In the genomic region with DNA sequence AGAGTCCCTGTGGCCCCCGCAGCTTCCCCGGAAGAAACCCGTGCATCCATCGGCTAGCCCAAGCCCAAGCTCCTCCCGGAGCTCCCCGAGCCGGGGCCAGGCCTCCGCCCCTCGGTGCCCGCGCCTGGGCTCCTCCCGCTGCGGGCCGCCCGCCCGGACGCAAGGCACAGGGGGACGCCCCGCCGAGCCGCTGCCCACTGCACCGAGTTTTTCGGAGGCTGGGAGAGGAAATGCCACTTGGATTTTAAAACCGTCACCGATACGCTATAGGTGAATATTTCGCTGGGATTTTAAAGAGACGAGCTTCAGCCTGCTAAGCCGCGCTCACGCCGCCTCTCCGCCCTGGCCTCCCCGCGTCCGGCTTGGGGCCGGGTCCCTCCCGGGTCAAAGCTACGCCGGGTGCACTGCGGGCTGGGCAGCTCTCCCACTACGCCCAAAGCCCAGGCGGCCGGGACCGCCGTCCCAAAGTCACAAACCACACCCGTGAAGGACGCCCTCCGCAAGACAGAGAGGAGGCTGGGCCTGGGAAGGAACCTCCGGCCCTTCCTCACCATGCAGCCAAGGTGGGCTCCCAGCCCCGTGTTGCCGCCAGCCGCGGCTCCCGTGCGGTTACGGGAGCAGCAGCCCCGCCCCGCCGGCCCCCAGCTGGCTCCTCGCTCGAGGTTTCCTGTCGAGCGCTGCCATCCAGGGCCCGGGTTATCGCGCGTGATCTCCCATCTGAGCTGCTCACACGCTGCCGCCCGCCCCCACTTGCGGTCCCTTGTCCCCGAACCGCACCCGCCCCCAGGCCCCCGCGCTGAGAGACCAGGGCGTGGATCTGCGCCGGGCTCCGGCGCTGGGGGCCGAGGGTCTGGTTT, we compare ENCODE assay signal across 8 cellular contexts.
DNase-seq lines count a peak whose midpoint lies in the region; ATAC-seq lines count a peak whose summit lies in the region.

No MANE protein-coding gene starts in this region.

- H3K4me1 Mint-ChIP-seq in activated CD4-positive, alpha-beta memory T cell treated with anti-CD3 and anti-CD28 coated beads, Interleukin-2, amount 10 ng/mL, durations not matched to agents 7 days and 5 days = peaks cover 66% of the 10 kb centered on the region

- H3K4me1 ChIP-seq in mesenchymal stem cell (ENCODE audit: control insufficient read depth, insufficient read depth, low read depth, low read length) = peaks cover 3% of the 10 kb centered on the region

- peak overlapping the region in 1 of 2 experiments; percentile 77 for H3K23ac ChIP-seq in mesenchymal stem cell (ENCODE audit: low read length in 2 of 2)

- no peaks in the 10 kb centered on the region for H3K9me3 Mint-ChIP-seq in activated CD4-positive, alpha-beta memory T cell treated with anti-CD3 and anti-CD28 coated beads, Interleukin-2, amount 10 ng/mL, durations not matched to agents 7 days and 5 days

- H3K14ac ChIP-seq in mesenchymal stem cell (ENCODE audit: low read length in 2 of 2) = peak overlapping the region in 1 of 2 experiments; percentile 73

- peak overlapping the region; percentile 72 to 90 for H3K4me3 ChIP-seq in mesenchymal stem cell (ENCODE audit: insufficient read depth in 1 of 2, low read depth in 1 of 2, low read length in 2 of 2)

- CTCF ChIA-PET in activated CD4-positive, alpha-beta memory T cell treated with anti-CD3 and anti-CD28 coated beads, Interleukin-2, amount 10 ng/mL, durations not matched to agents 7 days and 5 days (lab: Charles Lee) = interaction anchor here (0.5 to 5.4 kb wide), 18 partner anchors 8 to 102 kb away, joined by 3 to 36 read pairs (median 6); partner anchors contain the start of genes CD247 and CREG1

- H2BK5ac ChIP-seq in mesenchymal stem cell (ENCODE audit: low read depth, low read length, poor library complexity, severe bottlenecking) = no peak overlapping the region

- H3K79me1 ChIP-seq in mesenchymal stem cell (replicated peaks; ENCODE audit: low read length, poor library complexity, severe bottlenecking) = no peaks in the 10 kb centered on the region

- peak overlapping the region; percentile 85 to 89 for H3K18ac ChIP-seq in mesenchymal stem cell (ENCODE audit: low read depth in 1 of 2, low read length in 2 of 2)

- H2BK120ac ChIP-seq in mesenchymal stem cell (ENCODE audit: low read depth, low read length) = peak overlapping the region; percentile 39

- H3K27ac Mint-ChIP-seq in activated CD4-positive, alpha-beta memory T cell treated with anti-CD3 and anti-CD28 coated beads, Interleukin-2, amount 10 ng/mL, durations not matched to agents 7 days and 5 days = peak overlapping the region; percentile 48

- H3K4me3 Mint-ChIP-seq in activated CD4-positive, alpha-beta memory T cell treated with anti-CD3 and anti-CD28 coated beads, Interleukin-2, amount 10 ng/mL, durations not matched to agents 7 days and 5 days = peak overlapping the region; percentile 75

- peak overlapping the region; percentile 54 to 55 for H3K4ac ChIP-seq in mesenchymal stem cell (ENCODE audit: low read depth in 1 of 2, low read length in 2 of 2)

- H3K27me3 ChIP-seq in mesenchymal stem cell (ENCODE audit: control insufficient read depth in 1 of 2, insufficient read depth in 1 of 2, low read length in 2 of 2) = peaks cover 13 to 14% of the 10 kb centered on the region in 2 experiments

- DNase-seq in NCI-H524 (lab: John Stamatoyannopoulos, UW) (peak; percentile 9 to 31), NCI-H524 treated with DMSO at 0.1 percent for 48 hours (lab: John Stamatoyannopoulos, UW) (no peak), NCI-H460 (ENCODE audit: extremely low read depth, low read depth) (peak; percentile 40), mesenchymal stem cell (peak; percentile 43)
- DNase-seq in activated CD4-positive, alpha-beta memory T cell treated with anti-CD3 and anti-CD28 coated beads, Interleukin-2, amount 10 ng/mL, durations not matched to agents 7 days and 5 days = peak; percentile 85
- peak; percentile 65 for DNase-seq in effector CD8-positive, alpha-beta T cell (lab: John Stamatoyannopoulos, UW)
- DNase-seq in stimulated activated CD8-positive, alpha-beta memory T cell treated with anti-CD3 and anti-CD28 coated beads, Interleukin-15, amount 100 ng/mL, for 1 hour (ENCODE audit: low read depth) = peak; percentile 59

- H3K36me3 Mint-ChIP-seq in activated CD4-positive, alpha-beta memory T cell treated with anti-CD3 and anti-CD28 coated beads, Interleukin-2, amount 10 ng/mL, durations not matched to agents 7 days and 5 days (ENCODE audit: low read depth) = peaks cover 43% of the 10 kb centered on the region

- peak overlapping the region; percentile 65 for H4K91ac ChIP-seq in mesenchymal stem cell (ENCODE audit: low read length)

- no peaks in the 10 kb centered on the region for H3K27me3 Mint-ChIP-seq in activated CD4-positive, alpha-beta memory T cell treated with anti-CD3 and anti-CD28 coated beads, Interleukin-2, amount 10 ng/mL, durations not matched to agents 7 days and 5 days

- peak overlapping the region; percentile 83 for H2AFZ ChIP-seq in mesenchymal stem cell (ENCODE audit: low read depth, low read length)

- H4K8ac ChIP-seq in mesenchymal stem cell (ENCODE audit: low read length) = peak overlapping the region; percentile 96

- POLR2A ChIA-PET in activated CD4-positive, alpha-beta memory T cell treated with anti-CD3 and anti-CD28 coated beads, Interleukin-2, amount 10 ng/mL, durations not matched to agents 7 days and 5 days (lab: Charles Lee) = interaction anchor here (0.6 to 7.9 kb wide), 24 partner anchors 8 to 483 kb away, joined by 3 to 143 read pairs (median 6); partner anchors contain the start of genes CD247, CREG1 and POU2F1

- peak overlapping the region; percentile 3 to 57 for H2BK12ac ChIP-seq in mesenchymal stem cell (ENCODE audit: low read length in 2 of 2)

- H3K4me2 ChIP-seq in mesenchymal stem cell (ENCODE audit: low read length, poor library complexity, severe bottlenecking) = peak overlapping the region; percentile 99

- H3K27ac ChIP-seq in mesenchymal stem cell (ENCODE audit: low read length, poor library complexity, severe bottlenecking) = no peak overlapping the region

- H3K9ac ChIP-seq in mesenchymal stem cell (ENCODE audit: low read length) = peak overlapping the region; percentile 86

- H2AK5ac ChIP-seq in mesenchymal stem cell (ENCODE audit: low read length, severe bottlenecking) = no peak overlapping the region

- WGBS in mesenchymal stem cell = under 1% methylated on average over 78 of the region's 83 CpGs

- no peaks in the 10 kb centered on the region for H3K36me3 ChIP-seq in mesenchymal stem cell (ENCODE audit: control insufficient read depth in 1 of 2, insufficient read depth in 2 of 2, low read depth in 1 of 2, low read length in 2 of 2)

- no peaks in the 10 kb centered on the region for H3K9me3 ChIP-seq in mesenchymal stem cell (ENCODE audit: control insufficient read depth, low read length)

- no peak overlapping the region for H2BK15ac ChIP-seq in mesenchymal stem cell (ENCODE audit: low read depth, poor library complexity, severe bottlenecking)

- peak; percentile 52 for ATAC-seq in HG02938 (IDR thresholded peaks at IDR 0.05; ENCODE audit: unreplicated experiment)
